1 cellular context compared by ENCODE assay signal in the genomic region with DNA sequence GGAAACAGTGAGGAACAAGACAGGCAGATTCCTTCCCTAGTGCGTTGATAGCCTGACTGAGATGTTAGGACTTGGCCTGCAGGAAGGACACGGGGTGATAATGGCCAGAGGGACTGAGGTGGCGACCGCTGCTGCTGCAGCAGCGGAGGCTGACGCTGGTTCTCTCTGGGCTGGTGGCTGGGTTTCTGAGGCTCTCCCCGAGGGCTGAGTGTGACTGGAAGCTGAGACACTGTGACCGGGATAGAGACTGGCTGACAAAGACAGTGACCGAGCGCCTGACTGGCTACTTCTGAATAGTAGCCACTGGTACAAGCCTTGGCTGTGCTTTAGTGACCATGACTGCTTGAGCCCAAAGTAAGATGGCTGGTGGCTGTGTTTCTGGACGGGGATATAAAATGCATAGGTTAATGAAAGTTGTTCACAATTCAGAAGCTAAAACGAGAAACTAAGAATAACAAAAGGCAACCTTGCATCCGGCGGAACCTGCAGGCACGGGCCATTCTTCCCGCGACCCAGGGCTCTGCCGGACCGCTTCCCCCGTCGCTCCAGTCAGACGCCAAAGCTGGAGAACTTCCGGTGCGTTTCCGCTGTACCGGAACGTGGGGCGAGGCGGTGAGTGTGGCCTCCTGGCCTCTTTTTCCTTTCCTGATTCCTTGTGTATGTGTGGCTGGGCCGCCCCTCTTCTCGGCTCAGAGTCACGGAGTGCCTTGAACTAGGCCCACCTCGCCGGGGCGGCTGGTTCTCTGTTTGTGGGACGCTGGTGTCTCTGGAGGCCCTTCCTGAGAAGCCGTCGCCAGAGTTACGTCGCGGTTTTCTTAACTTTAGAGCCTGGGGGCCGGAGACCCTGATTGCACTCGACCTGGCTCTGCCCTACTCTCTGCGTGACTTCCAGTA.
TF ChIP-seq lines count a peak whose summit lies in the region.

A gene with protein sequence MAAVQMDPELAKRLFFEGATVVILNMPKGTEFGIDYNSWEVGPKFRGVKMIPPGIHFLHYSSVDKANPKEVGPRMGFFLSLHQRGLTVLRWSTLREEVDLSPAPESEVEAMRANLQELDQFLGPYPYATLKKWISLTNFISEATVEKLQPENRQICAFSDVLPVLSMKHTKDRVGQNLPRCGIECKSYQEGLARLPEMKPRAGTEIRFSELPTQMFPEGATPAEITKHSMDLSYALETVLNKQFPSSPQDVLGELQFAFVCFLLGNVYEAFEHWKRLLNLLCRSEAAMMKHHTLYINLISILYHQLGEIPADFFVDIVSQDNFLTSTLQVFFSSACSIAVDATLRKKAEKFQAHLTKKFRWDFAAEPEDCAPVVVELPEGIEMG (plus strand): TSS at position 587 of the 894 bp plus-strand sequence. CDS start 3,391 bp downstream, outside the sequence.

TF ChIP-seq in SK-N-SH, 30 proteins besides CTCF, POLR2A, EP300 and RAD21 (continued from another document):
- TF ChIP-seq REST (IDR thresholded peaks at IDR 0.05; ENCODE audit: low read depth, low read length) (peak; percentile 62), POLR2AphosphoS5 (IDR thresholded peaks at IDR 0.05; ENCODE audit: low read depth, low read length) (peak; percentile 94), ELF1 (IDR thresholded peaks at IDR 0.05) (peak; percentile 85), MXI1 (IDR thresholded peaks at IDR 0.05; ENCODE audit: low read depth, low read length) (peak; percentile 83), RCOR1 (IDR thresholded peaks at IDR 0.05; ENCODE audit: low read length) (peak; percentile 54), YY1 (IDR thresholded peaks at IDR 0.05; ENCODE audit: low read depth) (0 out of 2 replicates have a peak, but pooled peaks have one; percentile 61), GATA2 (CRISPR knock-in tag; IDR thresholded peaks at IDR 0.05) (no peak), SIN3A (IDR thresholded peaks at IDR 0.05; ENCODE audit: borderline replicate concordance, low read depth, low read length) (peak; percentile 87; the same call in 1 of the 2 replicates), CHD2 (IDR thresholded peaks at IDR 0.05; ENCODE audit: low read length, partially characterized antibody) (peak; percentile 62), TAF1 (IDR thresholded peaks at IDR 0.05; ENCODE audit: borderline replicate concordance, low read depth, low read length) (peak; percentile 96), TCF12 (IDR thresholded peaks at IDR 0.05) (peak; percentile 19; the same call in 1 of the 2 replicates), SMC3 (IDR thresholded peaks at IDR 0.05; ENCODE audit: low read depth, low read length) (peak; percentile 5; the same call in 1 of the 2 replicates)
TF ChIP-seq in SK-N-SH: peak in this region for 14.
